ENCODE assay signal across 28 cellular contexts in genomic region chr10:37727491-37728352, GRCh38.
"Had no signal": no experiment of that assay in that cellular context is flagged by ENCODE, and none has a peak within 500 bp of the region (broad histone marks: within the 10 kb centered on the region; RNA-seq: fewer than 3 reads in every experiment).

No MANE protein-coding gene starts in this region.

- H3K27me3 ChIP-seq: ascending aorta, breast epithelium, cardiac muscle cell had no signal

- H3K27me3 Mint-ChIP-seq: activated CD4-positive, alpha-beta memory T cell treated with anti-CD3 and anti-CD28 coated beads, Interleukin-2, amount 10 ng/mL, durations not matched to agents 7 days and 5 days; activated CD4-positive, alpha-beta T cell treated with anti-CD3 and anti-CD28 coated beads, Interleukin-2, amount 10 ng/mL, durations not matched to agents 7 days and 5 days; activated CD8-positive, alpha-beta memory T cell treated with anti-CD3 and anti-CD28 coated beads, Interleukin-2, amount 10 ng/mL, durations not matched to agents 7 days and 5 days; activated naive CD4-positive, alpha-beta T cell treated with anti-CD3 and anti-CD28 coated beads, Interleukin-2, amount 10 ng/mL, durations not matched to agents 7 days and 5 days; activated naive CD8-positive, alpha-beta T cell treated with anti-CD3 and anti-CD28 coated beads, Interleukin-2, amount 10 ng/mL, durations not matched to agents 7 days and 5 days; activated T-cell treated with anti-CD3 and anti-CD28 coated beads, Interleukin-2, amount 50 U/mL, for 24 hours; central memory CD8-positive, alpha-beta T cell; dendritic cell treated with granulocyte-macrophage colony-stimulating factor and Interleukin-4, amounts not matched to agents 40 ng/mL and 50 ng/mL, for 4 days had no signal

- H3K36me3 ChIP-seq: ascending aorta, breast epithelium, cardiac muscle cell had no signal

- H3K27ac ChIP-seq: ascending aorta, breast epithelium, cardiac muscle cell, coronary artery, dorsolateral prefrontal cortex had no signal

- ATAC-seq: activated CD8-positive, alpha-beta memory T cell treated with anti-CD3 and anti-CD28 coated beads, Interleukin-2, amount 10 ng/mL, durations not matched to agents 7 days and 5 days; activated naive CD4-positive, alpha-beta T cell treated with anti-CD3 and anti-CD28 coated beads, Interleukin-2, amount 50 U/mL, for 72 hours; activated T-cell treated with anti-CD3 and anti-CD28 coated beads, Interleukin-2, amount 50 U/mL, for 72 hours; esophagus mucosa had no signal

- H3K4me1 Mint-ChIP-seq: activated CD4-positive, alpha-beta memory T cell treated with anti-CD3 and anti-CD28 coated beads, Interleukin-2, amount 10 ng/mL, durations not matched to agents 7 days and 5 days; activated CD4-positive, alpha-beta T cell treated with anti-CD3 and anti-CD28 coated beads, Interleukin-2, amount 10 ng/mL, durations not matched to agents 7 days and 5 days; activated CD8-positive, alpha-beta memory T cell treated with anti-CD3 and anti-CD28 coated beads, Interleukin-2, amount 10 ng/mL, durations not matched to agents 7 days and 5 days; activated naive CD4-positive, alpha-beta T cell treated with anti-CD3 and anti-CD28 coated beads, Interleukin-2, amount 10 ng/mL, durations not matched to agents 7 days and 5 days; activated naive CD8-positive, alpha-beta T cell treated with anti-CD3 and anti-CD28 coated beads, Interleukin-2, amount 10 ng/mL, durations not matched to agents 7 days and 5 days; brain; central memory CD8-positive, alpha-beta T cell; endodermal cell had no signal

- H3K9me3 ChIP-seq: ascending aorta, breast epithelium had no signal

- H3K9me3 Mint-ChIP-seq: central memory CD8-positive, alpha-beta T cell had no signal

- H3K4me3 Mint-ChIP-seq: activated CD4-positive, alpha-beta memory T cell treated with anti-CD3 and anti-CD28 coated beads, Interleukin-2, amount 10 ng/mL, durations not matched to agents 7 days and 5 days; activated CD4-positive, alpha-beta T cell treated with anti-CD3 and anti-CD28 coated beads, Interleukin-2, amount 10 ng/mL, durations not matched to agents 7 days and 5 days; activated CD8-positive, alpha-beta memory T cell treated with anti-CD3 and anti-CD28 coated beads, Interleukin-2, amount 10 ng/mL, durations not matched to agents 7 days and 5 days; activated naive CD4-positive, alpha-beta T cell treated with anti-CD3 and anti-CD28 coated beads, Interleukin-2, amount 10 ng/mL, durations not matched to agents 7 days and 5 days; activated naive CD8-positive, alpha-beta T cell treated with anti-CD3 and anti-CD28 coated beads, Interleukin-2, amount 10 ng/mL, durations not matched to agents 7 days and 5 days; activated T-cell treated with anti-CD3 and anti-CD28 coated beads, Interleukin-2, amount 50 U/mL, for 24 hours; activated T-cell treated with anti-CD3 and anti-CD28 coated beads, Interleukin-2, amount 50 U/mL, for 72 hours; brain; central memory CD8-positive, alpha-beta T cell; dendritic cell treated with granulocyte-macrophage colony-stimulating factor and Interleukin-4, amounts not matched to agents 40 ng/mL and 50 ng/mL, for 4 days; endodermal cell had no signal

- DNase-seq: activated CD4-positive, alpha-beta memory T cell treated with anti-CD3 and anti-CD28 coated beads, Interleukin-2, amount 10 ng/mL, durations not matched to agents 7 days and 5 days; activated CD4-positive, alpha-beta T cell treated with anti-CD3 and anti-CD28 coated beads for 1 hour; activated CD4-positive, alpha-beta T cell treated with anti-CD3 and anti-CD28 coated beads for 4 hours; activated CD4-positive, alpha-beta T cell treated with anti-CD3 and anti-CD28 coated beads, Interleukin-2, amount 10 ng/mL, durations not matched to agents 7 days and 5 days; activated CD4-positive, alpha-beta T cell treated with anti-CD3 and anti-CD28 coated beads, Interleukin-2, amount 50 U/mL, for 4 hours; activated CD8-positive, alpha-beta memory T cell treated with anti-CD3 and anti-CD28 coated beads, Interleukin-2, amount 10 ng/mL, durations not matched to agents 7 days and 5 days; activated CD8-positive, alpha-beta memory T cell treated with anti-CD3 and anti-CD28 coated beads, Interleukin-2, amount 50 U/mL, for 48 hours; activated gamma-delta T cell; activated naive CD4-positive, alpha-beta T cell; activated naive CD4-positive, alpha-beta T cell treated with anti-CD3 and anti-CD28 coated beads, Interleukin-2, amount 10 ng/mL, durations not matched to agents 7 days and 5 days; activated naive CD8-positive, alpha-beta T cell treated with anti-CD3 and anti-CD28 coated beads, Interleukin-2, amount 10 ng/mL, durations not matched to agents 7 days and 5 days; activated T-cell treated with anti-CD3 and anti-CD28 coated beads for 4 hours; activated T-cell treated with anti-CD3 and anti-CD28 coated beads, Interleukin-2, amount 50 U/mL, for 24 hours; activated T-cell treated with anti-CD3 and anti-CD28 coated beads, Interleukin-2, amount 50 U/mL, for 72 hours; dorsolateral prefrontal cortex; effector memory CD4-positive, alpha-beta T cell; endodermal cell; foreskin fibroblast; T-helper 2 cell had no signal

- H3K27ac Mint-ChIP-seq: activated CD4-positive, alpha-beta memory T cell treated with anti-CD3 and anti-CD28 coated beads, Interleukin-2, amount 10 ng/mL, durations not matched to agents 7 days and 5 days; activated CD4-positive, alpha-beta T cell treated with anti-CD3 and anti-CD28 coated beads, Interleukin-2, amount 10 ng/mL, durations not matched to agents 7 days and 5 days; activated CD8-positive, alpha-beta memory T cell treated with anti-CD3 and anti-CD28 coated beads, Interleukin-2, amount 10 ng/mL, durations not matched to agents 7 days and 5 days; activated naive CD4-positive, alpha-beta T cell treated with anti-CD3 and anti-CD28 coated beads, Interleukin-2, amount 10 ng/mL, durations not matched to agents 7 days and 5 days; activated naive CD4-positive, alpha-beta T cell treated with anti-CD3 and anti-CD28 coated beads, Interleukin-2, amount 50 U/mL, for 72 hours; activated naive CD8-positive, alpha-beta T cell treated with anti-CD3 and anti-CD28 coated beads, Interleukin-2, amount 10 ng/mL, durations not matched to agents 7 days and 5 days; activated T-cell treated with anti-CD3 and anti-CD28 coated beads, Interleukin-2, amount 50 U/mL, for 24 hours; activated T-cell treated with anti-CD3 and anti-CD28 coated beads, Interleukin-2, amount 50 U/mL, for 72 hours; brain; dendritic cell treated with granulocyte-macrophage colony-stimulating factor and Interleukin-4, amounts not matched to agents 40 ng/mL and 50 ng/mL, for 4 days; endodermal cell had no signal

- H3K4me3 ChIP-seq: ascending aorta, breast epithelium, cardiac muscle cell, coronary artery, dorsolateral prefrontal cortex had no signal

- H3K36me3 Mint-ChIP-seq: activated CD8-positive, alpha-beta memory T cell treated with anti-CD3 and anti-CD28 coated beads, Interleukin-2, amount 10 ng/mL, durations not matched to agents 7 days and 5 days; activated naive CD4-positive, alpha-beta T cell treated with anti-CD3 and anti-CD28 coated beads, Interleukin-2, amount 10 ng/mL, durations not matched to agents 7 days and 5 days; activated naive CD4-positive, alpha-beta T cell treated with anti-CD3 and anti-CD28 coated beads, Interleukin-2, amount 50 U/mL, for 72 hours; activated naive CD8-positive, alpha-beta T cell treated with anti-CD3 and anti-CD28 coated beads, Interleukin-2, amount 10 ng/mL, durations not matched to agents 7 days and 5 days; brain had no signal

- H3K4me1 ChIP-seq: ascending aorta, breast epithelium had no signal
